ENCODE assay signal across 1 cellular context in genomic region chr13:27522847-27523246, GRCh38.
TF ChIP-seq lines count a peak whose summit lies in the region.

No MANE protein-coding gene starts in this region.

TF ChIP-seq in GM23338, 12 proteins besides CTCF, POLR2A, EP300 and RAD21 (continued from another document):
- TF ChIP-seq ZNF462 (CRISPR knock-in tag; IDR thresholded peaks at IDR 0.05), result no peak
- no peak for TF ChIP-seq EZH2phosphoT487 (IDR thresholded peaks at IDR 0.05; ENCODE audit: unreplicated experiment)
TF ChIP-seq in GM23338: peak in this region for 0.
